In the genomic region with DNA sequence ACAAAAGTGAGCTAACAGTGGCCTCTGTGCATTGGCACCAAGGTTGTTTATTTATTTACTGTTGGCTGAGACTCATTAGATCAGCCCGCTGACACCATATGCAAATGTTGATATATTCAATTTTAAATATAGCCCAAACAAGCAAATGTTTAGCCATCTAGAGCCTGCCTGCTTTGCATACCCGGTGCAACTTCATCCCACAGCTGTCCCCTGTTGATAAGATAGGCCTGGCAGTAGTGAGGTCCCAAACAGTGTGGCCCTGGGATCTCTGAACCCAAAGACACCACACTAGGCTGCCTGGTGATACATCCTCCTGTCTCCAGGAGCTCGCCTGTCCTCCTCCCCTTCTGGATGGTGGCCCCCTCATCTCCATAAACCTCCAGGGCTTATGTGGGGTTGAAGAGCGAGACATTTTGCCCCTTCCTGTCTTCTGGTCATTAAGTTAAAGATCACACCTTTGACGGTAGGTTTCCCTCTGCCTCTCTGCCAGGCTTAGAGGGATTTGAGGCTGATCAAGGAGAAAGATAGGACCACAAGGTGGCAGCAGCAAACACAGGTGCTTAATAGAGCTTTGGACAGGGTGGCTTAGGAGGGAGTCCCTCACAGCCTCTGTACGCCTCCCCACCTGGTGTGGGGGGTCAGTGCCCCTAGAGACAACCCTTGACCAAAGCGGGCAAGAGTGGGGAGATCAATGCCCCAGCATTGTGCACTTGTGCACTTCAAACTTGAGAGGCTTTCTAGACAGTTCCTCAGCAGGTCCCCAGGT, we compare ENCODE assay signal across 8 cellular contexts. TPM values are rescaled to one million over a fixed set of nuclear protein-coding genes. Genes with fewer than 3 reads are reported as not detected.
A peak's percentile ranks its signal among the peaks of the same experiment; 100 is the strongest.
DNase-seq lines count a peak whose midpoint lies in the region; ATAC-seq, FAIRE-seq and TF ChIP-seq lines count a peak whose summit lies in the region.

No MANE protein-coding gene starts in this region.

- H3K36me3 ChIP-seq in H7 (replicated peaks; ENCODE audit: control insufficient read depth, insufficient read depth, low read length) (no peaks in the 10 kb centered on the region), body of pancreas (replicated peaks in 1 of 2; ENCODE audit: insufficient read depth in 1 of 2, low read depth in 2 of 2) (no peaks in the 10 kb centered on the region)

- peak; percentile 47 for ATAC-seq in body of pancreas
- peak; percentile 63 to 69 for ATAC-seq in naive B cell (ENCODE audit: low read depth in 2 of 2)
- ATAC-seq in HG03442 (IDR thresholded peaks at IDR 0.05; ENCODE audit: unreplicated experiment), result no peak

- H3K4me1 ChIP-seq in body of pancreas, result no peaks in the 10 kb centered on the region

- H3K9me3 ChIP-seq in body of pancreas, result no peaks in the 10 kb centered on the region

- no peaks in the 10 kb centered on the region for H3K27me3 ChIP-seq in H7 (ENCODE audit: control insufficient read depth, insufficient read depth, low read length)
- no peaks in the 10 kb centered on the region for H3K27me3 ChIP-seq in body of pancreas

- no peak overlapping the region for H3K4me3 Mint-ChIP-seq in naive B cell

- H3K4me3 ChIP-seq in H7 (ENCODE audit: insufficient read depth, low read depth, low read length) (no peak overlapping the region), body of pancreas (no peak overlapping the region)

- WGBS in body of pancreas, 2 donors, result 39 to 53% methylated on average over 7 of the region's 7 CpGs

- peaks cover 8 to 33% (median 15%) of the 10 kb centered on the region in 7 donors for H3K9me3 Mint-ChIP-seq in naive B cell

- H3K27ac Mint-ChIP-seq in naive B cell, result peak overlapping the region in 1 of 6 donors; percentile 20

- no peak for FAIRE-seq in frontal cortex (lab: Jason Lieb, UNC)

- peaks cover 0 to 11% of the 10 kb centered on the region in 2 donors for H3K36me3 Mint-ChIP-seq in naive B cell

- TF ChIP-seq CTCF in GM12872 (IDR thresholded peaks at IDR 0.05; ENCODE audit: insufficient read depth, low read depth, low read length) (peak; percentile 65), body of pancreas (IDR thresholded peaks at IDR 0.05) (peak; percentile 15 to 60 (median 54))

- no peak for TF ChIP-seq POLR2A in body of pancreas (IDR thresholded peaks at IDR 0.05)

- DNase-seq in H7, result peak; percentile 46
- peak; percentile 24 for DNase-seq in OCI-M1 (lab: John Stamatoyannopoulos, UW)
- DNase-seq in body of pancreas, result peak; percentile 47 to 65 (median 58)
- DNase-seq in naive B cell, result peak; percentile 33
- no peak for DNase-seq in frontal cortex (ENCODE audit: low spot score in 2 of 2)
- no peak for DNase-seq in putamen (ENCODE audit: low spot score)

- H3K4me1 Mint-ChIP-seq in naive B cell, result peaks cover 0 to 7% (median 0%) of the 10 kb centered on the region in 3 donors

- intact Hi-C loops in body of pancreas (cut with DNase I), result loop anchor here (5.0 kb wide), 1 partner anchor 139 kb away; no protein-coding TSS in a partner anchor

- H3K27ac ChIP-seq in body of pancreas, result no peak overlapping the region

- peaks cover 27 to 53% (median 47%) of the 10 kb centered on the region in 3 donors for H3K27me3 Mint-ChIP-seq in naive B cell

RNA-seq across cellular contexts. Expression of a gene that starts 23.7 kb away (rescaled TPM):
- 2.7 and 3.7 TPM in 2 replicates for total RNA-seq in H7 (2014; rRNA removed; shearing (Covaris generic))
- total RNA-seq in body of pancreas (10 to 100 TPM; 17.1 to 18.2 TPM), frontal cortex (9.8 TPM)
- polyA plus RNA-seq in naive B cell (ENCODE audit: low read depth in 6 of 6), result under 1 TPM in 1 of 6 donors, not detected in 5; 0.44 TPM

RNA-seq across cellular contexts. Expression of a gene that starts 47.7 kb away (rescaled TPM):
- 0.33 TPM in 1 of 2 replicates, not detected in the other for total RNA-seq in H7 (2014; rRNA removed; shearing (Covaris generic))
- total RNA-seq in body of pancreas (1 to 10 TPM in 1 of 2 donors, under 1 TPM in 1; 0.78 to 1.3 TPM), frontal cortex (1.2 TPM)
- under 1 TPM in 1 of 6 donors, not detected in 5; 0.27 TPM for polyA plus RNA-seq in naive B cell (ENCODE audit: low read depth in 6 of 6)

Comparison
In these comparisons a context has a peak if more than half of its experiments do, and no peak if none do; other contexts are left out.
1. DNase-seq: peak in H7 (single experiment), OCI-M1 (single experiment), body of pancreas (4 of 4) and naive B cell (single experiment); none in frontal cortex (0 of 2) and putamen (single experiment).